9 cellular contexts compared by ENCODE assay signal in genomic region chr10:58291538-58292174, GRCh38. TPM values are rescaled to one million over a fixed set of nuclear protein-coding genes. Genes with fewer than 3 reads are reported as not detected.
A peak's percentile ranks its signal among the peaks of the same experiment; 100 is the strongest.
DNase-seq lines count a peak whose midpoint lies in the region; ATAC-seq, FAIRE-seq and TF ChIP-seq lines count a peak whose summit lies in the region.
"Had no signal": no experiment of that assay in that cellular context is flagged by ENCODE, and none has a peak within 500 bp of the region (broad histone marks: within the 10 kb centered on the region; RNA-seq: fewer than 3 reads in every experiment).

No MANE protein-coding gene starts in this region.

- intact Hi-C loops in Right ventricle myocardium inferior (cut with DNase I) (loop anchor here (2.0 kb wide), 1 partner anchor 115 kb away; no protein-coding TSS in a partner anchor), cardiac septum (cut with DNase I) (loop anchor here (2.0 kb wide), 1 partner anchor 115 kb away; no protein-coding TSS in a partner anchor), HepG2 (cut with micrococcal nuclease; ENCODE audit: unreplicated experiment) (loop anchor here (1.0 kb wide), 2 partner anchors 22 to 114 kb away; partner anchors contain the start of gene CISD1)

- peaks cover 0 to 5% of the 10 kb centered on the region in 2 experiments; a peak in 1 of 5 replicates for H3K36me3 ChIP-seq in HepG2 (replicated peaks in 1 of 2; ENCODE audit: control insufficient read depth in 1 of 2, insufficient read depth in 2 of 2, low read length in 2 of 2)

- H3K27me3 ChIP-seq in HepG2 (ENCODE audit: control insufficient read depth in 1 of 2, insufficient read depth in 2 of 2, low read length in 2 of 2) = no peaks in the 10 kb centered on the region; a peak in 1 of 5 replicates

- no peaks in the 10 kb centered on the region for H3K9me3 ChIP-seq in HepG2 (ENCODE audit: low read length)
- H3K9me3 ChIP-seq: HAP-1 had no signal

- H3K9ac ChIP-seq in HepG2 (ENCODE audit: insufficient read depth, low read depth, low read length) = no peak overlapping the region

- no peaks in the 10 kb centered on the region for H3K4me1 ChIP-seq in HepG2 (ENCODE audit: insufficient read depth, low read length)
- H3K4me1 ChIP-seq: HAP-1 had no signal

- H3K4me2 ChIP-seq in HepG2 (ENCODE audit: low read depth, low read length) = no peak overlapping the region

- H4K20me1 ChIP-seq in HepG2 (ENCODE audit: insufficient read depth, low read length) = no peaks in the 10 kb centered on the region

- TF ChIP-seq EP300 in HepG2 (IDR thresholded peaks at IDR 0.05; ENCODE audit: low read depth in 2 of 2, low read length in 2 of 2) = no peak
- no peak for TF ChIP-seq EP300 in HepG2 (CRISPR knock-in tag; IDR thresholded peaks at IDR 0.05; ENCODE audit: borderline replicate concordance)

- POLR2A ChIA-PET in HepG2 (lab: Yijun Ruan, JAX) = interaction anchor here (1.8 kb wide), 1 partner anchor 23 kb away, joined by 10 read pairs; the partner anchor contains the start of gene CISD1

- no peaks in the 10 kb centered on the region for H3K79me2 ChIP-seq in HepG2 (ENCODE audit: insufficient read depth, low read length)

- ATAC-seq in Right ventricle myocardium inferior = peak; percentile 52
- peak; percentile 87 for ATAC-seq in GM21723 (IDR thresholded peaks at IDR 0.05; ENCODE audit: unreplicated experiment)
- ATAC-seq in HepG2 = peak; percentile 80

- CTCF ChIA-PET in HepG2 (lab: Yijun Ruan, JAX; ENCODE audit: low intra/inter-chr PET ratio, low total read pairs) = interaction anchor here (3.2 kb wide), 1 partner anchor 114 kb away, joined by 56 read pairs; no protein-coding TSS in a partner anchor

- H3K27ac ChIP-seq in HepG2 (ENCODE audit: extremely low read length, insufficient read depth, low read length) = no peak overlapping the region

- no peak for FAIRE-seq in HepG2 (lab: Jason Lieb, UNC)

- DNase-seq in Right ventricle myocardium inferior (ENCODE audit: missing footprints) = no peak
- DNase-seq in cardiac septum (ENCODE audit: low spot score) = no peak
- DNase-seq in HuH-7.5 (ENCODE audit: low spot score) = peak; percentile 5
- DNase-seq in SK-N-DZ (ENCODE audit: low spot score) = peak; percentile 60
- peak; percentile 88 for DNase-seq in choroid plexus epithelial cell (ENCODE audit: low read depth)
- DNase-seq in HepG2 (ENCODE audit: low spot score) = peak; percentile 21
- DNase-seq in ureter (ENCODE audit: low spot score) = peak; percentile 43

- TF ChIP-seq CTCF in choroid plexus epithelial cell (conservative IDR thresholded peaks at IDR 0.05; ENCODE audit: low read depth, low read length) (peak; percentile 85), HepG2 (CRISPR knock-in tag; IDR thresholded peaks at IDR 0.05) (peak; percentile 75)

- H2AFZ ChIP-seq in HepG2 (ENCODE audit: low read length) = no peak overlapping the region

- BruUV-seq in HepG2 (replicated peaks; lab: Mats Ljungman, UMichigan) = no TSS peak

- TF ChIP-seq POLR2A in HepG2 (IDR thresholded peaks at IDR 0.05; ENCODE audit: insufficient read depth in 1 of 2, low read depth in 2 of 2, low read length in 2 of 2) = no peak

- WGBS in HepG2 (ENCODE audit: low lambda C conversion rate) = 89% methylated on average over 5 of the region's 5 CpGs

- TF ChIP-seq RAD21 in HepG2 (CRISPR knock-in tag; IDR thresholded peaks at IDR 0.05) = peak; percentile 70

- H3K4me3 ChIP-seq in choroid plexus epithelial cell (ENCODE audit: low read depth, low read length) (no peak overlapping the region), HepG2 (replicated peaks in 1 of 3; ENCODE audit: insufficient read depth in 1 of 3, low read depth in 2 of 3, low read length in 3 of 3) (no peak overlapping the region)
- H3K4me3 ChIP-seq: HAP-1 had no signal

- in situ Hi-C loops in HepG2 (cut with HindIII; ENCODE audit: extremely low pct_ligation_motif_present, low pct_unique_long_range_greater_than_20kb) = loop anchor here (5.0 kb wide), 1 partner anchor 109 kb away; no protein-coding TSS in a partner anchor

RNA-seq across cellular contexts. Expression of gene CISD1, which starts 22.7 kb away (rescaled TPM):
- 176 TPM for total RNA-seq in Right ventricle myocardium inferior
- 149 TPM for total RNA-seq in cardiac septum
- 51.7 and 55.2 TPM in 2 replicates for polyA plus RNA-seq in SK-N-DZ (2014; cell fraction: cytosol; rRNA removed)
- 42.4 and 60.5 TPM in 2 replicates for polyA plus RNA-seq in SK-N-DZ (2014; cell fraction: nucleus; rRNA removed)
- 78.9 and 92.2 TPM in 2 replicates for total RNA-seq in HepG2 (2016; rRNA removed; fragmentation: Illumina TruSeq; extraction: Trizol)
- 24.2 and 29.9 TPM in 2 replicates for total RNA-seq in HepG2 (2016; cell fraction: cytosol; rRNA removed; fragmentation: Illumina TruSeq; extraction: Trizol; ENCODE audit: low read depth)
- 81.7 and 106 TPM in 2 replicates for total RNA-seq in HepG2 (2016; cell fraction: insoluble cytoplasmic fraction; rRNA removed; fragmentation: Illumina TruSeq; extraction: Trizol)
- 26.8 and 29.2 TPM in 2 replicates for total RNA-seq in HepG2 (2016; cell fraction: membrane; rRNA removed; fragmentation: Illumina TruSeq; extraction: Trizol)
- 48.4 and 50.8 TPM in 2 replicates for total RNA-seq in HepG2 (2016; cell fraction: nucleus; rRNA removed; fragmentation: Illumina TruSeq; extraction: Trizol)
- 47.8 and 63.4 TPM in 2 replicates for polyA plus RNA-seq in HepG2 (2011; rRNA removed)
- polyA plus RNA-seq in HepG2 (2011; cell fraction: cytosol; rRNA removed) = 18.1 and 27.8 TPM in 2 replicates
- polyA plus RNA-seq in HepG2 (2011; cell fraction: nucleus; rRNA removed) = 5.2 and 8.2 TPM in 2 replicates
- polyA plus RNA-seq in HepG2 (2012) = 33.9 and 47.1 TPM in 2 replicates
- 24.3 and 28.0 TPM in 2 replicates for polyA plus RNA-seq in HepG2 (2016; cell fraction: cytosol; fragmentation: Illumina TruSeq; extraction: Trizol; ENCODE audit: low read depth)
- polyA plus RNA-seq in HepG2 (2016; cell fraction: insoluble cytoplasmic fraction; fragmentation: Illumina TruSeq; extraction: Trizol; ENCODE audit: low read depth) = 78.2 and 84.8 TPM in 2 replicates
- polyA plus RNA-seq in HepG2 (2016; cell fraction: membrane; fragmentation: Illumina TruSeq; extraction: Trizol; ENCODE audit: low read depth) = 20.1 and 21.0 TPM in 2 replicates
- polyA plus RNA-seq in HepG2 (2016; cell fraction: nucleus; fragmentation: Illumina TruSeq; extraction: Trizol; ENCODE audit: insufficient read depth, low read depth) = 62.1 and 66.2 TPM in 2 replicates
- polyA minus RNA-seq in HepG2 (2011; rRNA and poly(A)+ RNA removed; ENCODE audit: low replicate concordance) = 7.0 and 10.3 TPM in 2 replicates
- 10.5 and 13.1 TPM in 2 replicates for polyA minus RNA-seq in HepG2 (2011; cell fraction: cytosol; rRNA and poly(A)+ RNA removed)
- polyA minus RNA-seq in HepG2 (2011; cell fraction: nucleus; rRNA and poly(A)+ RNA removed) = 13.3 and 16.7 TPM in 2 replicates
- total RNA-seq in ureter = 23.2 TPM

RNA-seq across cellular contexts. Expression of gene IPMK, which starts 24.0 kb away (rescaled TPM):
- 2.5 TPM for total RNA-seq in Right ventricle myocardium inferior
- 3.0 TPM for total RNA-seq in cardiac septum
- polyA plus RNA-seq in SK-N-DZ (2014; cell fraction: cytosol; rRNA removed) = 3.1 and 3.4 TPM in 2 replicates
- polyA plus RNA-seq in SK-N-DZ (2014; cell fraction: nucleus; rRNA removed) = 2.6 and 2.7 TPM in 2 replicates
- total RNA-seq in HepG2 (2016; rRNA removed; fragmentation: Illumina TruSeq; extraction: Trizol) = 3.9 and 5.4 TPM in 2 replicates
- 0.44 and 0.51 TPM in 2 replicates for total RNA-seq in HepG2 (2016; cell fraction: cytosol; rRNA removed; fragmentation: Illumina TruSeq; extraction: Trizol; ENCODE audit: low read depth)
- total RNA-seq in HepG2 (2016; cell fraction: insoluble cytoplasmic fraction; rRNA removed; fragmentation: Illumina TruSeq; extraction: Trizol) = 3.8 and 5.4 TPM in 2 replicates
- total RNA-seq in HepG2 (2016; cell fraction: membrane; rRNA removed; fragmentation: Illumina TruSeq; extraction: Trizol) = 2.6 and 2.8 TPM in 2 replicates
- 3.9 and 4.0 TPM in 2 replicates for total RNA-seq in HepG2 (2016; cell fraction: nucleus; rRNA removed; fragmentation: Illumina TruSeq; extraction: Trizol)
- polyA plus RNA-seq in HepG2 (2011; rRNA removed) = 1.9 and 2.7 TPM in 2 replicates
- 0.94 and 1.5 TPM in 2 replicates for polyA plus RNA-seq in HepG2 (2011; cell fraction: cytosol; rRNA removed)
- 1.1 and 1.4 TPM in 2 replicates for polyA plus RNA-seq in HepG2 (2011; cell fraction: nucleus; rRNA removed)
- 4.4 and 4.5 TPM in 2 replicates for polyA plus RNA-seq in HepG2 (2012)
- 0.15 and 0.28 TPM in 2 replicates for polyA plus RNA-seq in HepG2 (2016; cell fraction: cytosol; fragmentation: Illumina TruSeq; extraction: Trizol; ENCODE audit: low read depth)
- 5.5 and 5.6 TPM in 2 replicates for polyA plus RNA-seq in HepG2 (2016; cell fraction: insoluble cytoplasmic fraction; fragmentation: Illumina TruSeq; extraction: Trizol; ENCODE audit: low read depth)
- polyA plus RNA-seq in HepG2 (2016; cell fraction: membrane; fragmentation: Illumina TruSeq; extraction: Trizol; ENCODE audit: low read depth) = 1.2 and 1.3 TPM in 2 replicates
- 4.1 TPM in 2 replicates for polyA plus RNA-seq in HepG2 (2016; cell fraction: nucleus; fragmentation: Illumina TruSeq; extraction: Trizol; ENCODE audit: insufficient read depth, low read depth)
- 1.8 and 2.6 TPM in 2 replicates for polyA minus RNA-seq in HepG2 (2011; rRNA and poly(A)+ RNA removed; ENCODE audit: low replicate concordance)
- polyA minus RNA-seq in HepG2 (2011; cell fraction: cytosol; rRNA and poly(A)+ RNA removed) = 5.4 and 6.8 TPM in 2 replicates
- polyA minus RNA-seq in HepG2 (2011; cell fraction: nucleus; rRNA and poly(A)+ RNA removed) = 11.6 and 14.8 TPM in 2 replicates
- total RNA-seq in ureter = 4.6 TPM

RNA-seq across cellular contexts. Expression of gene UBE2D1, which starts 43.1 kb away (rescaled TPM):
- total RNA-seq in Right ventricle myocardium inferior (55.3 TPM), cardiac septum (34.7 TPM), HepG2 (2016; rRNA removed; fragmentation: Illumina TruSeq; extraction: Trizol) (6.2 and 7.9 TPM in 2 replicates), ureter (14.2 TPM)
- 21.9 and 30.0 TPM in 2 replicates for polyA plus RNA-seq in SK-N-DZ (2014; cell fraction: cytosol; rRNA removed)
- 32.0 and 33.3 TPM in 2 replicates for polyA plus RNA-seq in SK-N-DZ (2014; cell fraction: nucleus; rRNA removed)
- 1.6 and 2.3 TPM in 2 replicates for total RNA-seq in HepG2 (2016; cell fraction: cytosol; rRNA removed; fragmentation: Illumina TruSeq; extraction: Trizol; ENCODE audit: low read depth)
- 5.6 and 9.5 TPM in 2 replicates for total RNA-seq in HepG2 (2016; cell fraction: insoluble cytoplasmic fraction; rRNA removed; fragmentation: Illumina TruSeq; extraction: Trizol)
- total RNA-seq in HepG2 (2016; cell fraction: membrane; rRNA removed; fragmentation: Illumina TruSeq; extraction: Trizol) = 3.3 and 4.3 TPM in 2 replicates
- total RNA-seq in HepG2 (2016; cell fraction: nucleus; rRNA removed; fragmentation: Illumina TruSeq; extraction: Trizol) = 8.0 and 8.5 TPM in 2 replicates
- polyA plus RNA-seq in HepG2 (2011; rRNA removed) = 10.6 and 13.8 TPM in 2 replicates
- 4.9 and 7.8 TPM in 2 replicates for polyA plus RNA-seq in HepG2 (2011; cell fraction: cytosol; rRNA removed)
- 2.5 and 4.3 TPM in 2 replicates for polyA plus RNA-seq in HepG2 (2011; cell fraction: nucleus; rRNA removed)
- 8.3 and 12.5 TPM in 2 replicates for polyA plus RNA-seq in HepG2 (2012)
- polyA plus RNA-seq in HepG2 (2016; cell fraction: cytosol; fragmentation: Illumina TruSeq; extraction: Trizol; ENCODE audit: low read depth) = 2.8 and 3.8 TPM in 2 replicates
- 28.9 and 31.5 TPM in 2 replicates for polyA plus RNA-seq in HepG2 (2016; cell fraction: insoluble cytoplasmic fraction; fragmentation: Illumina TruSeq; extraction: Trizol; ENCODE audit: low read depth)
- polyA plus RNA-seq in HepG2 (2016; cell fraction: membrane; fragmentation: Illumina TruSeq; extraction: Trizol; ENCODE audit: low read depth) = 7.1 and 10.2 TPM in 2 replicates
- polyA plus RNA-seq in HepG2 (2016; cell fraction: nucleus; fragmentation: Illumina TruSeq; extraction: Trizol; ENCODE audit: insufficient read depth, low read depth) = 19.2 and 19.5 TPM in 2 replicates
- 2.9 and 3.6 TPM in 2 replicates for polyA minus RNA-seq in HepG2 (2011; rRNA and poly(A)+ RNA removed; ENCODE audit: low replicate concordance)
- 4.3 TPM in 2 replicates for polyA minus RNA-seq in HepG2 (2011; cell fraction: cytosol; rRNA and poly(A)+ RNA removed)
- 20.0 and 22.9 TPM in 2 replicates for polyA minus RNA-seq in HepG2 (2011; cell fraction: nucleus; rRNA and poly(A)+ RNA removed)

Comparison
In these comparisons a context has a peak if more than half of its experiments do, and no peak if none do; other contexts are left out.
1. DNase-seq: peak in HuH-7.5 (single experiment), SK-N-DZ (single experiment), choroid plexus epithelial cell (single experiment), HepG2 (single experiment) and ureter (single experiment); none in Right ventricle myocardium inferior (single experiment) and cardiac septum (single experiment).
2. Peak in every context shown above with its lines, with median percentiles within 50 percentile points of each other: ATAC-seq.